ENCODE assay signal across 19 cellular contexts in genomic region chr10:131788386-131788785, GRCh38.
DNase-seq lines count a peak whose midpoint lies in the region; ATAC-seq and TF ChIP-seq lines count a peak whose summit lies in the region.
"Had no signal": no experiment of that assay in that cellular context is flagged by ENCODE, and none has a peak within 500 bp of the region (broad histone marks: within the 10 kb centered on the region; RNA-seq: fewer than 3 reads in every experiment).

No MANE protein-coding gene starts in this region.

- intact Hi-C loops in stomach (cut with DNase I; ENCODE audit: low total_unique reads), result loop anchor here (10.0 kb wide), 2 partner anchors 214 to 334 kb away; no protein-coding TSS in a partner anchor

- ATAC-seq in natural killer cell treated with Interleukin-12 subunit alpha and Interleukin-12 subunit beta and Interleukin-15 and Interleukin-18, amount 100 ng/mL, for 72 hours, result no peak
- ATAC-seq: HCT116, PC-3 had no signal

- no peak for TF ChIP-seq POLR2A in stomach (IDR thresholded peaks at IDR 0.05)

- DNase-seq in NCI-H2107 treated with DMSO at 0.1 percent for 48 hours (lab: John Stamatoyannopoulos, UW; ENCODE audit: unreplicated experiment) (peak; percentile 7), NCI-H2107 (lab: John Stamatoyannopoulos, UW) (no peak), NCI-H526 treated with DMSO at 0.1 percent for 48 hours (lab: John Stamatoyannopoulos, UW) (peak; percentile 19), iPS-NIHi11 (ENCODE audit: low spot score) (peak; percentile 61), stomach (peak; percentile 21), Kasumi-1 (lab: John Stamatoyannopoulos, UW) (no peak), NCI-H345 (lab: John Stamatoyannopoulos, UW) (no peak)
- no peak for DNase-seq in natural killer cell treated with Interleukin-12 subunit alpha and Interleukin-12 subunit beta and Interleukin-15 and Interleukin-18, amount 100 ng/mL, for 72 hours (ENCODE audit: low spot score)
- DNase-seq: Calu3; CD4-positive, alpha-beta memory T cell; DMS79; NCI-H1417 treated with DMSO at 0.1 percent for 48 hours; NCI-H2029; NCI-H226; NCI-H748 treated with DMSO at 0.1 percent for 48 hours; PC-3 had no signal

- no peak for TF ChIP-seq CTCF in stomach (IDR thresholded peaks at IDR 0.05)

- no peak overlapping the region for H3K27ac Mint-ChIP-seq in natural killer cell treated with Interleukin-12 subunit alpha and Interleukin-12 subunit beta and Interleukin-15 and Interleukin-18, amount 100 ng/mL, for 72 hours
- H3K27ac Mint-ChIP-seq: CD4-positive, alpha-beta memory T cell had no signal

- H3K9me3 ChIP-seq in stomach, result peaks cover 0 to under 1% (median 0%) of the 10 kb centered on the region in 4 donors
- H3K9me3 ChIP-seq: SJSA1 had no signal

- no peaks in the 10 kb centered on the region for H3K9me3 Mint-ChIP-seq in natural killer cell treated with Interleukin-12 subunit alpha and Interleukin-12 subunit beta and Interleukin-15 and Interleukin-18, amount 100 ng/mL, for 72 hours

- no peaks in the 10 kb centered on the region for H3K36me3 ChIP-seq in stomach
- H3K36me3 ChIP-seq: SJSA1 had no signal

- H3K36me3 Mint-ChIP-seq in natural killer cell treated with Interleukin-12 subunit alpha and Interleukin-12 subunit beta and Interleukin-15 and Interleukin-18, amount 100 ng/mL, for 72 hours, result no peaks in the 10 kb centered on the region
- H3K36me3 Mint-ChIP-seq: CD4-positive, alpha-beta memory T cell had no signal

- peaks cover 0 to 29% (median 0%) of the 10 kb centered on the region in 3 donors for H3K27me3 ChIP-seq in stomach
- H3K27me3 ChIP-seq: SJSA1 had no signal

- no peak overlapping the region for H3K4me3 Mint-ChIP-seq in natural killer cell treated with Interleukin-12 subunit alpha and Interleukin-12 subunit beta and Interleukin-15 and Interleukin-18, amount 100 ng/mL, for 72 hours
- H3K4me3 Mint-ChIP-seq: CD4-positive, alpha-beta memory T cell had no signal

- H3K4me3 ChIP-seq in stomach, result no peak overlapping the region
- H3K4me3 ChIP-seq: SJSA1 had no signal

- no peaks in the 10 kb centered on the region for H3K4me1 ChIP-seq in stomach
- H3K4me1 ChIP-seq: SJSA1 had no signal

- H3K4me1 Mint-ChIP-seq in natural killer cell treated with Interleukin-12 subunit alpha and Interleukin-12 subunit beta and Interleukin-15 and Interleukin-18, amount 100 ng/mL, for 72 hours (ENCODE audit: low read depth in 2 of 2), result no peaks in the 10 kb centered on the region
- H3K4me1 Mint-ChIP-seq: CD4-positive, alpha-beta memory T cell had no signal

- H3K27ac ChIP-seq in stomach, result no peak overlapping the region
- H3K27ac ChIP-seq: 22Rv1, SJSA1 had no signal

- H3K27me3 Mint-ChIP-seq in natural killer cell treated with Interleukin-12 subunit alpha and Interleukin-12 subunit beta and Interleukin-15 and Interleukin-18, amount 100 ng/mL, for 72 hours, result peaks cover 15 to 24% of the 10 kb centered on the region in 2 donors

- 33 to 66% (median 42%) methylated on average over 4 to 6 of the region's 6 CpGs for WGBS in stomach, 5 donors

- no peak for TF ChIP-seq EP300 in stomach (IDR thresholded peaks at IDR 0.05)

Comparison
In these comparisons a context has a peak if more than half of its experiments do, and no peak if none do; other contexts are left out.
1. DNase-seq: peak in NCI-H2107 treated with DMSO at 0.1 percent for 48 hours (single experiment), NCI-H526 treated with DMSO at 0.1 percent for 48 hours (single experiment), iPS-NIHi11 (single experiment) and stomach (single experiment); none in NCI-H2107 (single experiment), Kasumi-1 (0 of 2), NCI-H345 (single experiment) and natural killer cell treated with Interleukin-12 subunit alpha and Interleukin-12 subunit beta and Interleukin-15 and Interleukin-18, amount 100 ng/mL, for 72 hours (single experiment).